In genomic region chr5:135004376-135004775, GRCh38 we compare ENCODE assay signal across 19 cellular contexts. TPM values are rescaled to one million over a fixed set of nuclear protein-coding genes. Genes with fewer than 3 reads are reported as not detected.
DNase-seq lines count a peak whose midpoint lies in the region; ATAC-seq, FAIRE-seq and TF ChIP-seq lines count a peak whose summit lies in the region.
"Had no signal": no experiment of that assay in that cellular context is flagged by ENCODE, and none has a peak within 500 bp of the region (broad histone marks: within the 10 kb centered on the region; RNA-seq: fewer than 3 reads in every experiment).

No MANE protein-coding gene starts in this region.

- H3K4me2 ChIP-seq in IMR-90 (ENCODE audit: low read depth, low read length) = no peak overlapping the region
- H3K4me2 ChIP-seq in osteoblast (ENCODE audit: insufficient read depth, low read length) = no peak overlapping the region

- H3K56ac ChIP-seq in IMR-90 (ENCODE audit: extremely low read depth, insufficient read depth, low read length) = no peak overlapping the region

- no peak for TF ChIP-seq CTCF in Calu3 (IDR thresholded peaks at IDR 0.05; ENCODE audit: unreplicated experiment)
- TF ChIP-seq CTCF in IMR-90 (conservative IDR thresholded peaks at IDR 0.05; ENCODE audit: low read depth, low read length) = no peak
- no peak for TF ChIP-seq CTCF in osteoblast (IDR thresholded peaks at IDR 0.05; ENCODE audit: extremely low read depth, low read depth, low read length)

- no peak overlapping the region for H4K91ac ChIP-seq in IMR-90 (ENCODE audit: insufficient read depth, low read depth, low read length)

- H2AK9ac ChIP-seq in IMR-90 (replicated peaks; ENCODE audit: low read depth, low read length, poor library complexity) = peak overlapping the region; percentile 16

- WGBS in IMR-90 (ENCODE audit: extremely low coverage in 2 of 2, insufficient read length in 1 of 2), 2 experiments = 69% methylated on average over 3 of the region's 3 CpGs; no CpG with 5 or more reads in 1 of the 2 experiments

- intact Hi-C loops in Calu3 (cut with micrococcal nuclease; ENCODE audit: unreplicated experiment) = no loop called here
- intact Hi-C loops in IMR-90 (cut with micrococcal nuclease) = no loop called here

- H4K20me1 ChIP-seq in IMR-90 (ENCODE audit: insufficient read depth, low read length) = no peaks in the 10 kb centered on the region
- no peaks in the 10 kb centered on the region for H4K20me1 ChIP-seq in osteoblast (ENCODE audit: insufficient read depth, low read length)

- H3K27ac ChIP-seq in IMR-90 (ENCODE audit: insufficient read depth, low read length) (no peak overlapping the region), osteoblast (ENCODE audit: low read depth, low read length) (no peak overlapping the region)

- H3K14ac ChIP-seq in IMR-90 (replicated peaks; ENCODE audit: low read depth, low read length) = no peak overlapping the region

- H3K4me1 Mint-ChIP-seq in Calu3 (ENCODE audit: low read depth, unreplicated experiment) = peaks cover 10% of the 10 kb centered on the region
- H3K4me1 Mint-ChIP-seq: CD8-positive, alpha-beta memory T cell; H9 had no signal

- no peak overlapping the region for H2BK5ac ChIP-seq in IMR-90 (ENCODE audit: low read depth, low read length, poor library complexity, severe bottlenecking)

- H3K9me1 ChIP-seq in IMR-90 (ENCODE audit: insufficient read depth, low read length) = no peaks in the 10 kb centered on the region

- H3K79me1 ChIP-seq in IMR-90 (ENCODE audit: low read depth in 1 of 2, low read length in 2 of 2) = no peaks in the 10 kb centered on the region

- DNase-seq in AG08395 (ENCODE audit: low spot score) = peak; percentile 0
- no peak for DNase-seq in Calu3
- no peak for DNase-seq in IMR-90
- peak; percentile 19 for DNase-seq in osteoblast (ENCODE audit: insufficient read length, low spot score, missing footprints)
- no peak for DNase-seq in RCC 7860 (ENCODE audit: low spot score)
- DNase-seq in kidney tubule cell (ENCODE audit: low spot score) = no peak
- DNase-seq in NCI-H510A (lab: John Stamatoyannopoulos, UW) = no peak
- DNase-seq: ACHN; Caco-2; CD8-positive, alpha-beta memory T cell; DMS79; GOT3; H9; KG1 had no signal

- TF ChIP-seq POLR2A in IMR-90 (IDR thresholded peaks at IDR 0.05; ENCODE audit: low read depth, low read length) = no peak

- H3K27me3 ChIP-seq in IMR-90 (ENCODE audit: control insufficient read depth, insufficient read depth, low read length) (0 out of 2 replicates have a peak, but pooled peaks cover 2% of the 10 kb centered on the region), osteoblast (ENCODE audit: insufficient read depth, low read length) (no peaks in the 10 kb centered on the region)

- FAIRE-seq in RCC 7860 (lab: Jason Lieb, UNC) = no peak
- FAIRE-seq: GM12878 had no signal

- H3K4me3 ChIP-seq in IMR-90 (ENCODE audit: insufficient read depth, low read depth, low read length) = no peak overlapping the region
- no peak overlapping the region for H3K4me3 ChIP-seq in osteoblast (ENCODE audit: insufficient read depth, low read length)
- H3K4me3 ChIP-seq: GM12878 had no signal

- no peak overlapping the region for H4K8ac ChIP-seq in IMR-90 (ENCODE audit: low read depth in 2 of 2, low read length in 2 of 2)

- peak overlapping the region; percentile 4 for H3K27ac Mint-ChIP-seq in Calu3 (ENCODE audit: unreplicated experiment)
- H3K27ac Mint-ChIP-seq: CD8-positive, alpha-beta memory T cell; IgD-negative memory B cell had no signal

- H2BK15ac ChIP-seq in IMR-90 (ENCODE audit: low read depth, low read length) = no peak overlapping the region

- H3K9me3 Mint-ChIP-seq in Calu3 (ENCODE audit: low read depth, unreplicated experiment) = no peaks in the 10 kb centered on the region
- H3K9me3 Mint-ChIP-seq: H9 had no signal

- dilution Hi-C loops in IMR-90 (cut with HindIII; ENCODE audit: low sequenced_read_pairs, unreplicated experiment) = no loop called here

- no peak overlapping the region for H2BK20ac ChIP-seq in IMR-90 (ENCODE audit: low read depth, low read length)

- TF ChIP-seq RAD21 in IMR-90 (IDR thresholded peaks at IDR 0.05; ENCODE audit: low read length) = no peak

- no peaks in the 10 kb centered on the region for H3K27me3 Mint-ChIP-seq in Calu3 (ENCODE audit: unreplicated experiment)

- no peak for ATAC-seq in IMR-90 (ENCODE audit: low read depth)
- ATAC-seq: GM12878 had no signal

- POLR2A ChIA-PET in IMR-90 (lab: Charles Lee; ENCODE audit: unreplicated experiment) = no interaction called here

- no peak overlapping the region for H3K18ac ChIP-seq in IMR-90 (ENCODE audit: low read depth, low read length)

- H3K23ac ChIP-seq in IMR-90 (ENCODE audit: low read depth, low read length) = no peak overlapping the region

- CTCF ChIA-PET in Calu3 (lab: Charles Lee) = no interaction called here
- CTCF ChIA-PET in IMR-90 (lab: Yijun Ruan, JAX) = no interaction called here

- H3K36me3 ChIP-seq in IMR-90 (ENCODE audit: control insufficient read depth, insufficient read depth, low read length) (no peaks in the 10 kb centered on the region), osteoblast (ENCODE audit: insufficient read depth, low read length) (no peaks in the 10 kb centered on the region)

- H3K9ac ChIP-seq in IMR-90 (ENCODE audit: low read depth, low read length) = no peak overlapping the region

- H2AFZ ChIP-seq in IMR-90 (replicated peaks; ENCODE audit: low read length, poor library complexity) (no peak overlapping the region), osteoblast (ENCODE audit: low read length) (no peak overlapping the region)

- in situ Hi-C loops in IMR-90 (cut with MboI; ENCODE audit: low sequenced_read_pairs) = no loop called here

- no peak overlapping the region for H2BK120ac ChIP-seq in IMR-90 (ENCODE audit: low read depth, low read length)

- peaks cover 2% of the 10 kb centered on the region; the same call in 1 of the 2 replicates for H3K9me3 ChIP-seq in IMR-90 (ENCODE audit: control insufficient read depth, insufficient read depth, low read length)
- H3K9me3 ChIP-seq in osteoblast (ENCODE audit: low read depth, low read length) = no peaks in the 10 kb centered on the region
- H3K9me3 ChIP-seq: Caco-2 had no signal

- no peaks in the 10 kb centered on the region for H3K4me1 ChIP-seq in IMR-90 (ENCODE audit: control insufficient read depth, insufficient read depth, low read length)
- no peaks in the 10 kb centered on the region for H3K4me1 ChIP-seq in osteoblast (ENCODE audit: insufficient read depth, low read length)
- H3K4me1 ChIP-seq: Caco-2 had no signal

- no peak overlapping the region for H3K4me3 Mint-ChIP-seq in Calu3 (ENCODE audit: low read depth, unreplicated experiment)
- H3K4me3 Mint-ChIP-seq: CD8-positive, alpha-beta memory T cell; IgD-negative memory B cell had no signal

- H3K4ac ChIP-seq in IMR-90 (ENCODE audit: low read depth, low read length) = no peak overlapping the region

- no TSS peak for BruUV-seq in Calu3 (replicated peaks; lab: Mats Ljungman, UMichigan)
- no TSS peak for BruUV-seq in IMR-90 (replicated peaks; lab: Mats Ljungman, UMichigan)

- H3K36me3 Mint-ChIP-seq in Calu3 (ENCODE audit: insufficient read depth, unreplicated experiment) = no peaks in the 10 kb centered on the region

- no peaks in the 10 kb centered on the region for H3K79me2 ChIP-seq in osteoblast (ENCODE audit: insufficient read depth, low read length)

- no peak overlapping the region for H2AK5ac ChIP-seq in IMR-90 (ENCODE audit: low read depth, low read length)

- no peak overlapping the region for H4K5ac ChIP-seq in IMR-90 (ENCODE audit: low read depth, low read length)

TF ChIP-seq in IMR-90, 13 proteins besides CTCF, POLR2A, EP300 and RAD21 (continues in another document):
- TF ChIP-seq MAZ (IDR thresholded peaks at IDR 0.05; ENCODE audit: borderline replicate concordance, low read depth, low read length) (no peak), USF2 (IDR thresholded peaks at IDR 0.05; ENCODE audit: low read depth, low read length) (no peak), MAFK (IDR thresholded peaks at IDR 0.05; ENCODE audit: low read depth, low read length) (no peak), ELK1 (IDR thresholded peaks at IDR 0.05; ENCODE audit: borderline replicate concordance, low read depth, low read length) (no peak), BHLHE40 (IDR thresholded peaks at IDR 0.05; ENCODE audit: low read depth, low read length) (no peak), FOS (IDR thresholded peaks at IDR 0.05; ENCODE audit: low read depth, low read length) (no peak), CEBPB (IDR thresholded peaks at IDR 0.05; ENCODE audit: low read depth, low read length) (no peak), SMC3 (IDR thresholded peaks at IDR 0.05; ENCODE audit: low read depth, low read length) (no peak), CHD1 (IDR thresholded peaks at IDR 0.05; ENCODE audit: low read depth, low read length) (no peak), MXI1 (IDR thresholded peaks at IDR 0.05; ENCODE audit: borderline replicate concordance, low read depth, low read length) (no peak), RFX5 (IDR thresholded peaks at IDR 0.05; ENCODE audit: low read depth, low read length) (no peak)

RNA-seq across cellular contexts. Expression of gene PITX1, which starts 29.7 kb away (rescaled TPM):
- 12.1 and 12.9 TPM in 2 replicates for total RNA-seq in Calu3 (2022)
- total RNA-seq in IMR-90 (2012; rRNA removed) = 10.3 and 10.4 TPM in 2 replicates
- polyA plus RNA-seq in IMR-90 (2012; rRNA removed) = 29.8 and 41.9 TPM in 2 replicates
- polyA plus RNA-seq in IMR-90 (2012; cell fraction: cytosol; rRNA removed) = 29.9 and 83.6 TPM in 2 replicates
- 40.5 and 74.0 TPM in 2 replicates for polyA plus RNA-seq in IMR-90 (2012; cell fraction: nucleus; rRNA removed; ENCODE audit: low replicate concordance)
- total RNA-seq in osteoblast = 8.3 and 9.8 TPM in 2 replicates
- total RNA-seq: CD8-positive, alpha-beta memory T cell; H9 had no signal
- polyA plus RNA-seq: CD8-positive, alpha-beta memory T cell had no signal

RNA-seq across cellular contexts. Expression of gene CATSPER3, which starts 36.7 kb away (rescaled TPM):
- total RNA-seq in Calu3 (2022) (1.4 and 1.5 TPM in 2 replicates), IMR-90 (2012; rRNA removed) (under 0.01 TPM in 1 of 2 replicates, not detected in the other), osteoblast (0.29 and 0.36 TPM in 2 replicates)
- polyA plus RNA-seq in IMR-90 (2012; rRNA removed) = 0.12 TPM in 1 of 2 replicates, not detected in the other
- 0.02 and 0.05 TPM in 2 replicates for polyA plus RNA-seq in IMR-90 (2012; cell fraction: cytosol; rRNA removed)
- polyA plus RNA-seq in IMR-90 (2012; cell fraction: nucleus; rRNA removed; ENCODE audit: low replicate concordance) = 0.40 and 0.75 TPM in 2 replicates
- total RNA-seq: A172, G401, HT-29 had no signal
- polyA plus RNA-seq: IgD-negative memory B cell had no signal

Comparison
In these comparisons a context has a peak if more than half of its experiments do, and no peak if none do; other contexts are left out.
1. DNase-seq: peak in AG08395 (single experiment) and osteoblast (single experiment); none in Calu3 (single experiment), IMR-90 (single experiment), RCC 7860 (single experiment), kidney tubule cell (single experiment) and NCI-H510A (single experiment).